Comparison of ENCODE assay signal across 8 cellular contexts in genomic region chr2:74457129-74457548, GRCh38. TPM values are rescaled to one million over a fixed set of nuclear protein-coding genes. Genes with fewer than 3 reads are reported as not detected.
DNase-seq lines count a peak whose midpoint lies in the region; ATAC-seq and TF ChIP-seq lines count a peak whose summit lies in the region.

No MANE protein-coding gene starts in this region.

- H3K9me3 ChIP-seq in HAP-1 (no peaks in the 10 kb centered on the region), left lung (no peaks in the 10 kb centered on the region), thyroid gland (no peaks in the 10 kb centered on the region)

- ATAC-seq in activated naive CD8-positive, alpha-beta T cell treated with anti-CD3 and anti-CD28 coated beads, Interleukin-2, amount 10 ng/mL, durations not matched to agents 7 days and 5 days (ENCODE audit: low read depth): no peak
- ATAC-seq in left lung: no peak
- ATAC-seq in HG03196 (IDR thresholded peaks at IDR 0.05; ENCODE audit: unreplicated experiment): no peak

- peak overlapping the region; percentile 98 for H3K27ac ChIP-seq in 22Rv1
- peak overlapping the region; percentile 88 to 97 for H3K27ac ChIP-seq in left lung
- H3K27ac ChIP-seq in thyroid gland: peak overlapping the region; percentile 97 to 98 (median 98)

- WGBS in thyroid gland, 2 donors: 2 to 7% methylated on average over 10 of the region's 27 CpGs

- H3K4me3 ChIP-seq in HAP-1: peak overlapping the region; percentile 71
- H3K4me3 ChIP-seq in left lung: peak overlapping the region; percentile 57 to 74
- peak overlapping the region; percentile 11 to 63 (median 40) for H3K4me3 ChIP-seq in thyroid gland (replicated peaks in 1 of 3)

- H3K27me3 Mint-ChIP-seq in activated naive CD8-positive, alpha-beta T cell treated with anti-CD3 and anti-CD28 coated beads, Interleukin-2, amount 10 ng/mL, durations not matched to agents 7 days and 5 days: no peaks in the 10 kb centered on the region

- TF ChIP-seq CTCF in 22Rv1 (IDR thresholded peaks at IDR 0.05): 0 out of 2 replicates have a peak, but pooled peaks have one; percentile 8
- no peak for TF ChIP-seq CTCF in left lung (IDR thresholded peaks at IDR 0.05)
- no peak for TF ChIP-seq CTCF in thyroid gland (IDR thresholded peaks at IDR 0.05)

- H3K27ac Mint-ChIP-seq in activated naive CD8-positive, alpha-beta T cell treated with anti-CD3 and anti-CD28 coated beads, Interleukin-2, amount 10 ng/mL, durations not matched to agents 7 days and 5 days: peak overlapping the region; percentile 93

- H3K9me3 Mint-ChIP-seq in activated naive CD8-positive, alpha-beta T cell treated with anti-CD3 and anti-CD28 coated beads, Interleukin-2, amount 10 ng/mL, durations not matched to agents 7 days and 5 days: no peaks in the 10 kb centered on the region

- no peak for TF ChIP-seq POLR2A in thyroid gland (IDR thresholded peaks at IDR 0.05)

- POLR2A ChIA-PET in activated naive CD8-positive, alpha-beta T cell treated with anti-CD3 and anti-CD28 coated beads, Interleukin-2, amount 10 ng/mL, durations not matched to agents 7 days and 5 days (lab: Charles Lee): interaction anchor here (0.7 to 6.7 kb wide), 9 partner anchors 11 to 73 kb away, joined by 3 to 58 read pairs (median 28); partner anchors contain the start of genes AUP1, C2orf81, CCDC142 and HTRA2

- peaks cover 52% of the 10 kb centered on the region for H3K4me1 Mint-ChIP-seq in activated naive CD8-positive, alpha-beta T cell treated with anti-CD3 and anti-CD28 coated beads, Interleukin-2, amount 10 ng/mL, durations not matched to agents 7 days and 5 days

- H3K36me3 ChIP-seq in HAP-1 (replicated peaks) (peaks cover 13% of the 10 kb centered on the region), left lung (peaks cover 0 to 15% of the 10 kb centered on the region in 2 donors), thyroid gland (peaks cover 0 to 4% of the 10 kb centered on the region in 2 donors)

- DNase-seq in HAP-1 (ENCODE audit: low spot score in 2 of 2): no peak
- DNase-seq in activated naive CD8-positive, alpha-beta T cell treated with anti-CD3 and anti-CD28 coated beads, Interleukin-2, amount 10 ng/mL, durations not matched to agents 7 days and 5 days: no peak
- DNase-seq in left lung: no peak
- no peak for DNase-seq in thyroid gland
- no peak for DNase-seq in T-helper 9 cell
- DNase-seq in SHP77 (lab: John Stamatoyannopoulos, UW): no peak

- peaks cover 3% of the 10 kb centered on the region for H3K36me3 Mint-ChIP-seq in activated naive CD8-positive, alpha-beta T cell treated with anti-CD3 and anti-CD28 coated beads, Interleukin-2, amount 10 ng/mL, durations not matched to agents 7 days and 5 days

- intact Hi-C loops in left lung (cut with DNase I): no loop called here
- intact Hi-C loops in thyroid gland (cut with DNase I): no loop called here

- in situ Hi-C loops in HAP-1 (cut with MboI; ENCODE audit: low sequenced_read_pairs): loop anchor here (10.0 kb wide), 1 partner anchor 722 kb away; the partner anchor contains the start of gene TPRKB

- peaks cover 16% of the 10 kb centered on the region for H3K4me1 ChIP-seq in HAP-1
- peaks cover 19 to 40% of the 10 kb centered on the region in 2 donors for H3K4me1 ChIP-seq in left lung
- peaks cover 23 to 30% of the 10 kb centered on the region in 2 donors for H3K4me1 ChIP-seq in thyroid gland

- H3K27me3 ChIP-seq in HAP-1 (ENCODE audit: low read depth) (no peaks in the 10 kb centered on the region), left lung (no peaks in the 10 kb centered on the region), thyroid gland (no peaks in the 10 kb centered on the region)

- H3K4me3 Mint-ChIP-seq in activated naive CD8-positive, alpha-beta T cell treated with anti-CD3 and anti-CD28 coated beads, Interleukin-2, amount 10 ng/mL, durations not matched to agents 7 days and 5 days: peak overlapping the region; percentile 99

RNA-seq across cellular contexts. Expression of gene WBP1, which starts 1.1 kb away (rescaled TPM):
- total RNA-seq in activated naive CD8-positive, alpha-beta T cell treated with anti-CD3 and anti-CD28 coated beads, Interleukin-2, amount 10 ng/mL, durations not matched to agents 7 days and 5 days: 10 to 100 TPM; 66.8 to 69.6 TPM
- 10 to 100 TPM; 38.7 to 71.7 TPM for total RNA-seq in left lung
- 100 to 1,000 TPM in 2 of 4 donors, 10 to 100 TPM in 2; 60.7 to 119 (median 102) TPM for total RNA-seq in thyroid gland

RNA-seq across cellular contexts. Expression of gene INO80B, which starts 2.3 kb away (rescaled TPM):
- total RNA-seq in activated naive CD8-positive, alpha-beta T cell treated with anti-CD3 and anti-CD28 coated beads, Interleukin-2, amount 10 ng/mL, durations not matched to agents 7 days and 5 days: 10 to 100 TPM; 46.8 to 51.4 TPM
- total RNA-seq in left lung (10 to 100 TPM; 23.8 to 27.1 TPM), thyroid gland (10 to 100 TPM; 19.9 to 74.4 (median 46.1) TPM)

RNA-seq across cellular contexts. Expression of gene MOGS, which starts 8.0 kb away (rescaled TPM):
- 10 to 100 TPM; 66.1 to 68.7 TPM for total RNA-seq in activated naive CD8-positive, alpha-beta T cell treated with anti-CD3 and anti-CD28 coated beads, Interleukin-2, amount 10 ng/mL, durations not matched to agents 7 days and 5 days
- total RNA-seq in left lung (10 to 100 TPM; 67.6 to 69.6 TPM), thyroid gland (10 to 100 TPM; 40.9 to 57.6 (median 51.3) TPM)

RNA-seq across cellular contexts. Expression of gene MRPL53, which starts 15.3 kb away (rescaled TPM):
- 10 to 100 TPM; 91.6 to 92.1 TPM for total RNA-seq in activated naive CD8-positive, alpha-beta T cell treated with anti-CD3 and anti-CD28 coated beads, Interleukin-2, amount 10 ng/mL, durations not matched to agents 7 days and 5 days
- total RNA-seq in left lung (10 to 100 TPM; 69.5 to 73.6 TPM), thyroid gland (10 to 100 TPM; 15.0 to 49.4 (median 40.9) TPM)

RNA-seq across cellular contexts. Expression of gene RTKN, which starts 15.4 kb away (rescaled TPM):
- 1 to 10 TPM in 1 of 2 experiments, under 1 TPM in 1; 0.80 to 1.8 TPM for total RNA-seq in activated naive CD8-positive, alpha-beta T cell treated with anti-CD3 and anti-CD28 coated beads, Interleukin-2, amount 10 ng/mL, durations not matched to agents 7 days and 5 days
- 10 to 100 TPM; 29.6 to 37.0 TPM for total RNA-seq in left lung
- 10 to 100 TPM; 24.5 to 41.9 (median 35.6) TPM for total RNA-seq in thyroid gland
